ENCODE assay signal across 11 cellular contexts in genomic region chr2:151297882-151298281, GRCh38. TPM values are rescaled to one million over a fixed set of nuclear protein-coding genes. Genes with fewer than 3 reads are reported as not detected.
DNase-seq lines count a peak whose midpoint lies in the region; ATAC-seq and TF ChIP-seq lines count a peak whose summit lies in the region.
"Had no signal": no experiment of that assay in that cellular context is flagged by ENCODE, and none has a peak within 500 bp of the region (broad histone marks: within the 10 kb centered on the region; RNA-seq: fewer than 3 reads in every experiment).

No MANE protein-coding gene starts in this region.

- no peaks in the 10 kb centered on the region for H3K36me3 Mint-ChIP-seq in CD14-positive monocyte
- no peaks in the 10 kb centered on the region for H3K36me3 Mint-ChIP-seq in activated T-cell treated with anti-CD3 and anti-CD28 coated beads, Interleukin-2, amount 50 U/mL, for 4 hours (ENCODE audit: insufficient read depth)
- H3K36me3 Mint-ChIP-seq in type B pancreatic cell: no peaks in the 10 kb centered on the region

- H3K9me3 Mint-ChIP-seq in CD14-positive monocyte: peaks cover 0 to 20% (median 7%) of the 10 kb centered on the region in 7 donors
- no peaks in the 10 kb centered on the region for H3K9me3 Mint-ChIP-seq in activated T-cell treated with anti-CD3 and anti-CD28 coated beads, Interleukin-2, amount 50 U/mL, for 4 hours
- H3K9me3 Mint-ChIP-seq in type B pancreatic cell: peaks cover 6% of the 10 kb centered on the region
- H3K9me3 Mint-ChIP-seq: activated naive CD4-positive, alpha-beta T cell treated with anti-CD3 and anti-CD28 coated beads for 36 hours had no signal

- H3K27me3 Mint-ChIP-seq in CD14-positive monocyte (ENCODE audit: low read depth in 3 of 3) (peaks cover 0 to 2% (median 0%) of the 10 kb centered on the region in 3 donors), type B pancreatic cell (no peaks in the 10 kb centered on the region)
- peaks cover 5% of the 10 kb centered on the region for H3K27me3 Mint-ChIP-seq in activated T-cell treated with anti-CD3 and anti-CD28 coated beads, Interleukin-2, amount 50 U/mL, for 4 hours (ENCODE audit: low read depth)

- DNase-seq in CD14-positive monocyte (ENCODE audit: low spot score) (no peak), UCSD-AML1 (lab: John Stamatoyannopoulos, UW; ENCODE audit: unreplicated experiment) (peak; percentile 21), hippocampal formation (lab: John Stamatoyannopoulos, UW) (no peak), activated gamma-delta T cell (lab: John Stamatoyannopoulos, UW) (no peak), type B pancreatic cell (ENCODE audit: extremely low spot score, unreplicated experiment) (no peak)
- DNase-seq in activated T-cell treated with anti-CD3 and anti-CD28 coated beads, Interleukin-2, amount 50 U/mL, for 4 hours: no peak
- DNase-seq: activated naive CD4-positive, alpha-beta T cell treated with anti-CD3 and anti-CD28 coated beads for 36 hours; COR-L47; NCI-H2081 treated with DMSO at 0.1 percent for 48 hours had no signal

- peak overlapping the region in 1 of 2 donors; percentile 40 for H3K4me3 Mint-ChIP-seq in CD14-positive monocyte
- no peak overlapping the region for H3K4me3 Mint-ChIP-seq in activated T-cell treated with anti-CD3 and anti-CD28 coated beads, Interleukin-2, amount 50 U/mL, for 4 hours
- no peak overlapping the region for H3K4me3 Mint-ChIP-seq in type B pancreatic cell
- H3K4me3 Mint-ChIP-seq: activated naive CD4-positive, alpha-beta T cell treated with anti-CD3 and anti-CD28 coated beads for 36 hours had no signal

- intact Hi-C loops in CD14-positive monocyte (cut with micrococcal nuclease): no loop called here

- no peak for TF ChIP-seq CTCF in CD14-positive monocyte (IDR thresholded peaks at IDR 0.05)
- no peak for TF ChIP-seq CTCF in type B pancreatic cell (conservative IDR thresholded peaks at IDR 0.05)

- peak overlapping the region; percentile 83 to 93 (median 87) for H3K27ac Mint-ChIP-seq in CD14-positive monocyte
- no peak overlapping the region for H3K27ac Mint-ChIP-seq in type B pancreatic cell
- H3K27ac Mint-ChIP-seq: activated naive CD4-positive, alpha-beta T cell treated with anti-CD3 and anti-CD28 coated beads for 36 hours had no signal

- ATAC-seq in GM19438 (IDR thresholded peaks at IDR 0.05; ENCODE audit: low read depth, unreplicated experiment) (peak; percentile 96), HG03135 (IDR thresholded peaks at IDR 0.05; ENCODE audit: unreplicated experiment) (peak; percentile 96)
- ATAC-seq in activated T-cell treated with anti-CD3 and anti-CD28 coated beads, Interleukin-2, amount 50 U/mL, for 4 hours: no peak

- H3K4me1 Mint-ChIP-seq in CD14-positive monocyte: peaks cover 24% of the 10 kb centered on the region
- H3K4me1 Mint-ChIP-seq in activated T-cell treated with anti-CD3 and anti-CD28 coated beads, Interleukin-2, amount 50 U/mL, for 4 hours (ENCODE audit: low read depth): no peaks in the 10 kb centered on the region
- peaks cover 8% of the 10 kb centered on the region for H3K4me1 Mint-ChIP-seq in type B pancreatic cell (ENCODE audit: unreplicated experiment)

RNA-seq across cellular contexts. Expression of gene NMI, which starts 8.4 kb away (rescaled TPM):
- 10 to 100 TPM; 72.3 to 83.0 TPM for polyA plus RNA-seq in CD14-positive monocyte
- 10 to 100 TPM; 22.4 to 26.2 (median 22.4) TPM for total RNA-seq in activated T-cell treated with anti-CD3 and anti-CD28 coated beads, Interleukin-2, amount 50 U/mL, for 4 hours
- 5.8 and 18.9 TPM in 2 replicates for total RNA-seq in type B pancreatic cell (ENCODE audit: low replicate concordance)

RNA-seq across cellular contexts. Expression of gene RBM43, which starts 36.2 kb away (rescaled TPM):
- polyA plus RNA-seq in CD14-positive monocyte: under 1 TPM; 0.24 to 0.38 TPM
- total RNA-seq in activated T-cell treated with anti-CD3 and anti-CD28 coated beads, Interleukin-2, amount 50 U/mL, for 4 hours: 1 to 10 TPM in 1 of 3 donors, under 1 TPM in 2; 0.73 to 1.4 (median 0.76) TPM
- total RNA-seq in type B pancreatic cell (ENCODE audit: low replicate concordance): 3.8 and 5.1 TPM in 2 replicates

RNA-seq across cellular contexts. Expression of gene TNFAIP6, which starts 59.5 kb away (rescaled TPM):
- polyA plus RNA-seq in CD14-positive monocyte: 1 to 10 TPM; 3.5 to 8.2 TPM
- total RNA-seq in activated T-cell treated with anti-CD3 and anti-CD28 coated beads, Interleukin-2, amount 50 U/mL, for 4 hours: not detected
- total RNA-seq in type B pancreatic cell (ENCODE audit: low replicate concordance): 0.87 TPM in 1 of 2 replicates, not detected in the other
- total RNA-seq: activated naive CD4-positive, alpha-beta T cell treated with anti-CD3 and anti-CD28 coated beads for 36 hours had no signal

Comparison
In these comparisons a context has a peak if more than half of its experiments do, and no peak if none do; other contexts are left out.
1. ATAC-seq: peak in GM19438 (single experiment) and HG03135 (single experiment); none in activated T-cell treated with anti-CD3 and anti-CD28 coated beads, Interleukin-2, amount 50 U/mL, for 4 hours (0 of 2).